In genomic region chr17:48048321-48049140, GRCh38 we compare ENCODE assay signal across 8 cellular contexts.
A peak's percentile ranks its signal among the peaks of the same experiment; 100 is the strongest.
DNase-seq lines count a peak whose midpoint lies in the region; ATAC-seq lines count a peak whose summit lies in the region.

Gene NFE2L1 (plus strand): TSS chr17:48048359. CDS start chr17:48051119, 2,760 bp downstream.

- H3K4me1 Mint-ChIP-seq in central memory CD8-positive, alpha-beta T cell, result peaks cover 65% of the 10 kb centered on the region

- H3K4me3 ChIP-seq in skin epidermis, result peak within 1 kb of the TSS; percentile 61 to 84 (median 73)

- no peaks in the 10 kb centered on the region for H3K9me3 Mint-ChIP-seq in central memory CD8-positive, alpha-beta T cell

- H3K27ac Mint-ChIP-seq in central memory CD8-positive, alpha-beta T cell (ENCODE audit: low read depth), result peak within 1 kb of the TSS; percentile 98

- peak within 1 kb of the TSS; percentile 72 to 98 (median 95) for H3K27ac ChIP-seq in skin epidermis

- no peaks in the 10 kb centered on the region for H3K27me3 Mint-ChIP-seq in central memory CD8-positive, alpha-beta T cell

- peaks cover 19% of the 10 kb centered on the region for H3K36me3 Mint-ChIP-seq in central memory CD8-positive, alpha-beta T cell (ENCODE audit: insufficient read depth)

- H3K4me3 Mint-ChIP-seq in central memory CD8-positive, alpha-beta T cell, result peak within 1 kb of the TSS; percentile 91

- DNase-seq in NCI-H524 (lab: John Stamatoyannopoulos, UW) (peak; percentile 80 to 82), NCI-H524 treated with DMSO at 0.1 percent for 48 hours (lab: John Stamatoyannopoulos, UW) (no peak), HuH-7.5 (ENCODE audit: low spot score) (peak; percentile 84), SIG-M5 treated with dmso at 0.1 percent for 504 hours (lab: John Stamatoyannopoulos, UW; ENCODE audit: unreplicated experiment) (peak; percentile 84), iris pigment epithelial cell (ENCODE audit: low read depth) (peak; percentile 89)
- peak; percentile 14 to 25 for DNase-seq in central memory CD8-positive, alpha-beta T cell (ENCODE audit: low spot score in 2 of 2)

- ATAC-seq in GM21619 (IDR thresholded peaks at IDR 0.05; ENCODE audit: unreplicated experiment), result peak; percentile 35
- no peak for ATAC-seq in central memory CD8-positive, alpha-beta T cell (replicated peaks; ENCODE audit: extremely low read depth, poor library complexity, severe bottlenecking)
